20 cellular contexts compared by ENCODE assay signal in the genomic region with DNA sequence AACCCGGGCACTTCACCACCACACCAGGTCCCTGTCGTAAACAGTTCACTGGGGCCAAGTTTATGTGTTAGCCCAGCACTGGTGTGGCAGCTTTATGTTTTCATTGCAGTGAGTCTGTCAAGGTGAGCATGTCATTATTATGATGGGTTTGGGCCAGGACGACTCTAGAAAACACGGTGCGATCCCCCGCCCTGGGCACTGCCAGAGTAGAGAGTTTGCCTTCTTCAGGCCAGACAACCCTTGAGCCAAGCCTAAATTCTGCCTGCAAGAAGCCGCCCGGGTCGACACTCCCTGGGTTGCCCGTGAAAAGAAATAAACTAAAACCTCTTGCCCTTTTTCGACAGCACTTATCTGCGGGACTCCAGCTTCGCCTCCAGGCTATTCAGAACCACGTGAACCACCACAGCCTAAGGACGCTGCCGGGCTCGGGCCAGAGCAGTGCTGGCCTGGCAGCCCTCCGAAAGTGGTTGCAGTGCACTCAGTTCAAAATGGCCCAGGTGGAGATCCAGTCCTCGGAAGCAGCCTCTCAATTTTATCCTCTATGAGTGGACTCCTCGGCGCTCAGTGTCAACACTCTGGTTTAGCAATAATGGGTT.
DNase-seq lines count a peak whose midpoint lies in the region; TF ChIP-seq lines count a peak whose summit lies in the region.
"Had no signal": no experiment of that assay in that cellular context is flagged by ENCODE, and none has a peak within 500 bp of the region (broad histone marks: within the 10 kb centered on the region; RNA-seq: fewer than 3 reads in every experiment).

No MANE protein-coding gene starts in this region.

- TF ChIP-seq CTCF in endodermal cell (conservative IDR thresholded peaks at IDR 0.05) (no peak), osteocyte (IDR thresholded peaks at IDR 0.05) (no peak)

- POLR2A ChIA-PET in HEK293T (lab: Yijun Ruan, JAX), result no interaction called here

- no peaks in the 10 kb centered on the region for H3K27me3 ChIP-seq in endodermal cell (ENCODE audit: control insufficient read depth, insufficient read depth, low read length, poor library complexity, severe bottlenecking)

- H3K9me3 Mint-ChIP-seq in endodermal cell, result no peaks in the 10 kb centered on the region
- peaks cover 17% of the 10 kb centered on the region for H3K9me3 Mint-ChIP-seq in osteocyte (ENCODE audit: unreplicated experiment)

- H3K36me3 Mint-ChIP-seq in endodermal cell (ENCODE audit: low read depth) (peaks cover 50% of the 10 kb centered on the region), osteocyte (ENCODE audit: unreplicated experiment) (no peaks in the 10 kb centered on the region)

- CTCF ChIA-PET in HEK293T (lab: Yijun Ruan, JAX), result no interaction called here

- H3K4me3 Mint-ChIP-seq in endodermal cell (no peak overlapping the region), osteocyte (ENCODE audit: unreplicated experiment) (no peak overlapping the region)

- peak; percentile 88 for DNase-seq in DMS79 (lab: John Stamatoyannopoulos, UW)
- peak; percentile 21 for DNase-seq in HEK293T (ENCODE audit: extremely low spot score)
- DNase-seq in endodermal cell, result peak; percentile 34
- peak; percentile 71 for DNase-seq in osteocyte (ENCODE audit: extremely low spot score, unreplicated experiment)
- no peak for DNase-seq in NCI-H2196 treated with DMSO at 0.1 percent for 48 hours (lab: John Stamatoyannopoulos, UW; ENCODE audit: unreplicated experiment)
- DNase-seq in epidermal melanocyte (ENCODE audit: insufficient read length, low spot score), result no peak
- DNase-seq in NCI-H2107 treated with DMSO at 0.1 percent for 48 hours (lab: John Stamatoyannopoulos, UW; ENCODE audit: unreplicated experiment), result no peak
- DNase-seq: 8988T, ACHN, Calu3, MV-4-11, NCI-H1436 treated with DMSO at 0.1 percent for 48 hours, NCI-H187 treated with DMSO at 0.1 percent for 48 hours, NCI-H2227 treated with DMSO at 0.1 percent for 48 hours, NCI-H526 treated with DMSO at 0.1 percent for 48 hours, PC-9, Right ventricle myocardium superior, RPMI8226 had no signal

- no peak overlapping the region for H3K27ac ChIP-seq in endodermal cell (ENCODE audit: low read depth, low read length)
- H3K27ac ChIP-seq: PC-9, SJSA1 had no signal

- H3K4me1 Mint-ChIP-seq in endodermal cell, result no peaks in the 10 kb centered on the region
- H3K4me1 Mint-ChIP-seq in osteocyte (ENCODE audit: unreplicated experiment), result no peaks in the 10 kb centered on the region

- no peaks in the 10 kb centered on the region for H3K27me3 Mint-ChIP-seq in endodermal cell (ENCODE audit: insufficient read depth)
- H3K27me3 Mint-ChIP-seq in osteocyte (ENCODE audit: unreplicated experiment), result no peaks in the 10 kb centered on the region

- no peak overlapping the region for H3K9ac ChIP-seq in endodermal cell (ENCODE audit: extremely low read depth, low read length, poor library complexity, severe bottlenecking)

- WGBS in endodermal cell (ENCODE audit: insufficient coverage in 1 of 2, insufficient read length in 1 of 2), 2 experiments, result 93 to 97% methylated on average over 19 to 21 of the region's 21 CpGs

- no peaks in the 10 kb centered on the region for H3K9me3 ChIP-seq in endodermal cell (ENCODE audit: control insufficient read depth, low read length)
- H3K9me3 ChIP-seq: SJSA1 had no signal

- H3K27ac Mint-ChIP-seq in endodermal cell, result no peak overlapping the region
- no peak overlapping the region for H3K27ac Mint-ChIP-seq in osteocyte (ENCODE audit: unreplicated experiment)

- H3K4me3 ChIP-seq in endodermal cell (ENCODE audit: low read length), result no peak overlapping the region
- H3K4me3 ChIP-seq: K562, PC-9, SJSA1 had no signal

- no peaks in the 10 kb centered on the region for H3K4me1 ChIP-seq in endodermal cell (ENCODE audit: control insufficient read depth, insufficient read depth, low read length)
- H3K4me1 ChIP-seq: SJSA1 had no signal

- H3K36me3 ChIP-seq in endodermal cell (ENCODE audit: control insufficient read depth, insufficient read depth, low read length), result peaks cover 8% of the 10 kb centered on the region
- H3K36me3 ChIP-seq: SJSA1 had no signal

TF ChIP-seq in HEK293T, 16 proteins besides CTCF, POLR2A, EP300 and RAD21:
- TF ChIP-seq ZNF384 (IDR thresholded peaks at IDR 0.05) (no peak), L3MBTL2 (conservative IDR thresholded peaks at IDR 0.05) (0 out of 2 replicates have a peak, but pooled peaks have one; percentile 26)

Comparison
In these comparisons a context has a peak if more than half of its experiments do, and no peak if none do; other contexts are left out.
1. DNase-seq: peak in DMS79 (single experiment), HEK293T (single experiment), endodermal cell (single experiment) and osteocyte (single experiment); none in NCI-H2196 treated with DMSO at 0.1 percent for 48 hours (single experiment), epidermal melanocyte (single experiment) and NCI-H2107 treated with DMSO at 0.1 percent for 48 hours (single experiment).